ENCODE assay signal across 8 cellular contexts in genomic region chr16:719815-720506, GRCh38. TPM values are rescaled to one million over a fixed set of nuclear protein-coding genes. Genes with fewer than 3 reads are reported as not detected.
DNase-seq lines count a peak whose midpoint lies in the region; ATAC-seq, FAIRE-seq and TF ChIP-seq lines count a peak whose summit lies in the region.

No MANE protein-coding gene starts in this region.

- CTCF ChIA-PET in BJ (lab: Yijun Ruan, JAX) = interaction anchor here (0.6 to 3.2 kb wide), 10 partner anchors 8 to 336 kb away, joined by 3 to 16 read pairs (median 3); partner anchors contain the start of gene CIAO3
- CTCF ChIA-PET in activated CD8-positive, alpha-beta T cell treated with anti-CD3 and anti-CD28 coated beads, Interleukin-2, amount 10 ng/mL, durations not matched to agents 7 days and 5 days (lab: Charles Lee) = interaction anchor here (0.8 to 2.5 kb wide), 10 partner anchors 8 to 36 kb away, joined by 3 to 19 read pairs (median 5); partner anchors contain the start of genes CIAO3 and JMJD8

- TF ChIP-seq POLR2A in GM12892 (IDR thresholded peaks at IDR 0.05; ENCODE audit: low read depth, low read length) (no peak), spleen (IDR thresholded peaks at IDR 0.05) (no peak)

- peaks cover 22% of the 10 kb centered on the region for H3K4me1 ChIP-seq in hepatocyte (ENCODE audit: insufficient read depth)
- H3K4me1 ChIP-seq in spleen = peaks cover 19 to 83% (median 48%) of the 10 kb centered on the region in 6 donors

- H3K36me3 ChIP-seq in BJ (ENCODE audit: control insufficient read depth, insufficient read depth, low read length) (peaks cover 2% of the 10 kb centered on the region; the same call in 1 of the 2 replicates), hepatocyte (replicated peaks; ENCODE audit: insufficient read depth, low read depth) (no peaks in the 10 kb centered on the region), spleen (peaks cover 0 to 17% (median 0%) of the 10 kb centered on the region in 6 donors)

- H2AFZ ChIP-seq in hepatocyte = no peak overlapping the region

- peak overlapping the region; percentile 100 for H3K4me2 ChIP-seq in hepatocyte

- TF ChIP-seq CTCF in BJ (IDR thresholded peaks at IDR 0.05; ENCODE audit: insufficient read depth, low read depth, low read length) = peak; percentile 45
- peak; percentile 35; the same call in 1 of the 2 replicates for TF ChIP-seq CTCF in LNCAP (IDR thresholded peaks at IDR 0.05)
- no peak for TF ChIP-seq CTCF in hepatocyte (IDR thresholded peaks at IDR 0.05; ENCODE audit: poor library complexity)
- no peak for TF ChIP-seq CTCF in spleen (IDR thresholded peaks at IDR 0.05 in 8 of 11, conservative IDR thresholded peaks at IDR 0.05 in 3 of 11)

- POLR2A ChIA-PET in BJ (lab: Charles Lee) = no interaction called here
- POLR2A ChIA-PET in activated CD8-positive, alpha-beta T cell treated with anti-CD3 and anti-CD28 coated beads, Interleukin-2, amount 10 ng/mL, durations not matched to agents 7 days and 5 days (lab: Charles Lee) = interaction anchor here (1.4 to 2.3 kb wide), 2 partner anchors 9 to 30 kb away, joined by 6 to 10 read pairs; no protein-coding TSS in a partner anchor

- peaks cover 4% of the 10 kb centered on the region for H3K27me3 Mint-ChIP-seq in activated CD8-positive, alpha-beta T cell treated with anti-CD3 and anti-CD28 coated beads, Interleukin-2, amount 10 ng/mL, durations not matched to agents 7 days and 5 days (ENCODE audit: low read depth)

- H3K36me3 Mint-ChIP-seq in activated CD8-positive, alpha-beta T cell treated with anti-CD3 and anti-CD28 coated beads, Interleukin-2, amount 10 ng/mL, durations not matched to agents 7 days and 5 days (ENCODE audit: low read depth) = no peaks in the 10 kb centered on the region

- intact Hi-C loops in spleen (cut with DNase I; ENCODE audit: low total_unique reads) = no loop called here

- 24% methylated on average over 17 of the region's 17 CpGs for WGBS in hepatocyte (ENCODE audit: low lambda C conversion rate, missing lambda C conversion rate)
- WGBS in spleen, 5 donors = 7 to 13% (median 11%) methylated on average over 12 to 17 of the region's 17 CpGs

- no peak for DNase-seq in BJ (ENCODE audit: low read depth)
- no peak for DNase-seq in GM12892 (ENCODE audit: insufficient read length)
- no peak for DNase-seq in activated CD8-positive, alpha-beta T cell treated with anti-CD3 and anti-CD28 coated beads, Interleukin-2, amount 10 ng/mL, durations not matched to agents 7 days and 5 days
- no peak for DNase-seq in hepatocyte (ENCODE audit: low spot score)
- no peak for DNase-seq in spleen
- no peak for DNase-seq in NCI-H1930 (lab: John Stamatoyannopoulos, UW)

- H3K9me3 ChIP-seq in hepatocyte (ENCODE audit: low read depth) = no peaks in the 10 kb centered on the region
- H3K9me3 ChIP-seq in spleen = no peaks in the 10 kb centered on the region

- H3K79me2 ChIP-seq in hepatocyte = no peaks in the 10 kb centered on the region

- H3K4me3 ChIP-seq in BJ (ENCODE audit: low read depth, low read length) (peak overlapping the region; percentile 74), hepatocyte (peak overlapping the region; percentile 98), spleen (peak overlapping the region; percentile 64 to 91 (median 82))

- peaks cover 11% of the 10 kb centered on the region for H4K20me1 ChIP-seq in hepatocyte (ENCODE audit: insufficient read depth, poor library complexity, severe bottlenecking)

- FAIRE-seq in GM12892 (lab: Jason Lieb, UNC) = peak; percentile 33

- H3K27ac ChIP-seq in hepatocyte (peak overlapping the region; percentile 96), spleen (peak overlapping the region; percentile 83 to 93 (median 90))

- no peaks in the 10 kb centered on the region for H3K9me2 ChIP-seq in hepatocyte (replicated peaks; ENCODE audit: insufficient read depth)

- H3K27me3 ChIP-seq in BJ (ENCODE audit: control insufficient read depth, insufficient read depth, low read length) (no peaks in the 10 kb centered on the region), hepatocyte (peaks cover 12% of the 10 kb centered on the region), spleen (replicated peaks in 1 of 7) (peaks cover 0 to 30% (median 12%) of the 10 kb centered on the region in 7 donors)

- H3K9me3 Mint-ChIP-seq in activated CD8-positive, alpha-beta T cell treated with anti-CD3 and anti-CD28 coated beads, Interleukin-2, amount 10 ng/mL, durations not matched to agents 7 days and 5 days (ENCODE audit: insufficient read depth) = no peaks in the 10 kb centered on the region

- ATAC-seq in activated CD8-positive, alpha-beta T cell treated with anti-CD3 and anti-CD28 coated beads, Interleukin-2, amount 10 ng/mL, durations not matched to agents 7 days and 5 days = peak; percentile 29
- no peak for ATAC-seq in GM19324 (IDR thresholded peaks at IDR 0.05; ENCODE audit: low FRiP score, unreplicated experiment)

- H3K4me3 Mint-ChIP-seq in activated CD8-positive, alpha-beta T cell treated with anti-CD3 and anti-CD28 coated beads, Interleukin-2, amount 10 ng/mL, durations not matched to agents 7 days and 5 days = peak overlapping the region; percentile 77

- peak overlapping the region; percentile 77 for H3K27ac Mint-ChIP-seq in activated CD8-positive, alpha-beta T cell treated with anti-CD3 and anti-CD28 coated beads, Interleukin-2, amount 10 ng/mL, durations not matched to agents 7 days and 5 days

- peaks cover 25% of the 10 kb centered on the region for H3K4me1 Mint-ChIP-seq in activated CD8-positive, alpha-beta T cell treated with anti-CD3 and anti-CD28 coated beads, Interleukin-2, amount 10 ng/mL, durations not matched to agents 7 days and 5 days (ENCODE audit: low read depth)

RNA-seq across cellular contexts. Expression of gene ANTKMT, which starts 1.0 kb away (rescaled TPM):
- polyA plus RNA-seq in BJ (2011; rRNA removed) (7.7 and 10.7 TPM in 2 replicates), hepatocyte (81.0 and 81.8 TPM in 2 replicates), spleen (10 to 100 TPM; 49.9 to 77.2 (median 63.4) TPM)
- polyA minus RNA-seq in BJ (2011; rRNA and poly(A)+ RNA removed) = 1.1 and 1.9 TPM in 2 replicates
- 1.6 TPM for polyA plus RNA-seq in GM12892 (2012; ENCODE audit: missing spikeins)
- 10 to 100 TPM; 12.3 to 14.2 TPM for total RNA-seq in activated CD8-positive, alpha-beta T cell treated with anti-CD3 and anti-CD28 coated beads, Interleukin-2, amount 10 ng/mL, durations not matched to agents 7 days and 5 days
- total RNA-seq in hepatocyte (32.0 and 38.8 TPM in 2 replicates), spleen (10 to 100 TPM; 28.6 to 40.9 (median 36.4) TPM)

RNA-seq across cellular contexts. Expression of gene METRN, which starts 5.0 kb away (rescaled TPM):
- 33.7 and 40.3 TPM in 2 replicates for polyA plus RNA-seq in BJ (2011; rRNA removed)
- 11.3 and 16.7 TPM in 2 replicates for polyA minus RNA-seq in BJ (2011; rRNA and poly(A)+ RNA removed)
- polyA plus RNA-seq in GM12892 (2012; ENCODE audit: missing spikeins) = 1.1 TPM
- total RNA-seq in activated CD8-positive, alpha-beta T cell treated with anti-CD3 and anti-CD28 coated beads, Interleukin-2, amount 10 ng/mL, durations not matched to agents 7 days and 5 days = 10 to 100 TPM in 1 of 2 experiments, 1 to 10 TPM in 1; 8.1 to 10.6 TPM
- total RNA-seq in hepatocyte = 8.3 and 22.7 TPM in 2 replicates
- polyA plus RNA-seq in hepatocyte = 68.1 and 80.4 TPM in 2 replicates
- total RNA-seq in spleen = 10 to 100 TPM in 5 of 7 donors, 1 to 10 TPM in 2; 7.2 to 20.2 (median 12.8) TPM
- polyA plus RNA-seq in spleen = 10 to 100 TPM; 15.6 to 31.9 (median 30.4) TPM

RNA-seq across cellular contexts. Expression of gene CCDC78, which starts 6.3 kb away (rescaled TPM):
- 0.77 and 2.4 TPM in 2 replicates for polyA plus RNA-seq in BJ (2011; rRNA removed)
- polyA minus RNA-seq in BJ (2011; rRNA and poly(A)+ RNA removed) = 0.21 and 0.57 TPM in 2 replicates
- 10.1 TPM for polyA plus RNA-seq in GM12892 (2012; ENCODE audit: missing spikeins)
- total RNA-seq in activated CD8-positive, alpha-beta T cell treated with anti-CD3 and anti-CD28 coated beads, Interleukin-2, amount 10 ng/mL, durations not matched to agents 7 days and 5 days = 1 to 10 TPM; 3.9 TPM
- total RNA-seq in hepatocyte = 2.2 and 3.4 TPM in 2 replicates
- 5.8 and 6.8 TPM in 2 replicates for polyA plus RNA-seq in hepatocyte
- 10 to 100 TPM in 1 of 7 donors, 1 to 10 TPM in 6; 2.9 to 11.9 (median 6.3) TPM for total RNA-seq in spleen
- polyA plus RNA-seq in spleen = 10 to 100 TPM; 12.0 to 23.7 (median 13.9) TPM

RNA-seq across cellular contexts. Expression of gene HAGHL, which starts 6.9 kb away (rescaled TPM):
- polyA plus RNA-seq in BJ (2011; rRNA removed) (4.3 and 7.0 TPM in 2 replicates), hepatocyte (31.5 and 32.3 TPM in 2 replicates), spleen (10 to 100 TPM; 25.7 to 75.8 (median 32.5) TPM)
- polyA minus RNA-seq in BJ (2011; rRNA and poly(A)+ RNA removed) = 2.1 and 2.9 TPM in 2 replicates
- polyA plus RNA-seq in GM12892 (2012; ENCODE audit: missing spikeins) = 7.5 TPM
- 10 to 100 TPM in 1 of 2 experiments, 1 to 10 TPM in 1; 8.4 to 11.2 TPM for total RNA-seq in activated CD8-positive, alpha-beta T cell treated with anti-CD3 and anti-CD28 coated beads, Interleukin-2, amount 10 ng/mL, durations not matched to agents 7 days and 5 days
- total RNA-seq in hepatocyte (14.5 and 15.5 TPM in 2 replicates), spleen (10 to 100 TPM in 6 of 7 donors, 1 to 10 TPM in 1; 7.7 to 25.8 (median 17.6) TPM)

RNA-seq across cellular contexts. Expression of gene FBXL16, which starts 14.4 kb away (rescaled TPM):
- 0.32 and 0.67 TPM in 2 replicates for polyA plus RNA-seq in BJ (2011; rRNA removed)
- polyA minus RNA-seq in BJ (2011; rRNA and poly(A)+ RNA removed) = 0.05 and 0.31 TPM in 2 replicates
- polyA plus RNA-seq in GM12892 (2012; ENCODE audit: missing spikeins) = 0.64 TPM
- 1 to 10 TPM; 5.9 to 7.3 TPM for total RNA-seq in activated CD8-positive, alpha-beta T cell treated with anti-CD3 and anti-CD28 coated beads, Interleukin-2, amount 10 ng/mL, durations not matched to agents 7 days and 5 days
- 0.07 and 0.28 TPM in 2 replicates for total RNA-seq in hepatocyte
- 0.28 and 0.38 TPM in 2 replicates for polyA plus RNA-seq in hepatocyte
- 1 to 10 TPM in 6 of 7 donors, under 1 TPM in 1; 0.98 to 2.6 (median 2.0) TPM for total RNA-seq in spleen
- 1 to 10 TPM in 2 of 3 donors, under 1 TPM in 1; 0.48 to 1.1 (median 1.0) TPM for polyA plus RNA-seq in spleen

Comparison
In these comparisons a context has a peak if more than half of its experiments do, and no peak if none do; other contexts are left out.
1. CTCF ChIP-seq: peak in BJ (single experiment) and LNCAP (single experiment); none in hepatocyte (single experiment) and spleen (0 of 11).
2. Peak in every context shown above with its lines, with median percentiles within 50 percentile points of each other: H3K4me3 ChIP-seq.